In genomic region chr10:52106895-52107294, GRCh38 we compare ENCODE assay signal across 1 cellular context.
TF ChIP-seq lines count a peak whose summit lies in the region.

No MANE protein-coding gene starts in this region.

TF ChIP-seq in HEK293, 187 proteins besides CTCF, POLR2A, EP300 and RAD21 (continued from another document):
- TF ChIP-seq PRDM2 (tag by site-specific recombination; IDR thresholded peaks at IDR 0.05; ENCODE audit: borderline replicate concordance) = no peak
- TF ChIP-seq ZNF600 (tag by site-specific recombination; IDR thresholded peaks at IDR 0.05) = no peak
- no peak for TF ChIP-seq ZNF791 (tag by site-specific recombination; IDR thresholded peaks at IDR 0.05)
- no peak for TF ChIP-seq TSHZ1 (tag by site-specific recombination; IDR thresholded peaks at IDR 0.05; ENCODE audit: borderline replicate concordance)
- no peak for TF ChIP-seq ZNF514 (tag by site-specific recombination; IDR thresholded peaks at IDR 0.05)
